Comparison of ENCODE assay signal across 8 cellular contexts in the genomic region with DNA sequence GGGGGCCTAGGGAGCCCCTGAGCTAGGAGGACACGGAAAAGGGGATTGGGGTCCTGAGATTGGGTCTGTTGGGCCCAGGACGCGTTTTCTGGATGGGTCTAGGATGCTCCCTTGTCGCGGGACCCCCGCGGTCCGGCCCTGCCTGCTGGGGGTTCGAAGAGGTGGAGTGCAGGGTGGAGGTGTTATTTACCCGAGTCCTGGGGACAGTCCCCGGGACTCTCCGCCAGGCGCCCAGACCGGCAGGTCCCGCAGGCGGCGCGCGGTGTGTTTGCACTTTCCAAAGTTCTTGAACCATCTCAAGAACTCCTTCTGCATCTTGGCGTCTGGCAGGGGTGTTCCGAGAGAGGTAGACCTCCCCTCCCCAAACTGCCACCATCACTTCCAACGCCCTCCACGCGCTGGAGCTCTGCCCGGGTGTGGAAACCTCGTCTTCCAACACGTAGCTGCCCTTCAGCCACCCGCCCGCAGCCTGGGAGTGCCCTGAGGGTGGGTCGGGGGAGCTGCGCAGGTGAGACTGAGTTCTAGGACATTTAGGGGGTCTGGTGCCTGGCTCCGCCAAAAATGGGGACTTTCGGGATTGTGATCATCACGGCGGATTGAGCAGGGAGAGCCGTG. TPM values are rescaled to one million over a fixed set of nuclear protein-coding genes. Genes with fewer than 3 reads are reported as not detected.
DNase-seq lines count a peak whose midpoint lies in the region; ATAC-seq and TF ChIP-seq lines count a peak whose summit lies in the region.

No MANE protein-coding gene starts in this region.

- H3K36me3 Mint-ChIP-seq in natural killer cell: no peaks in the 10 kb centered on the region

- WGBS in esophagus squamous epithelium, 2 donors: 0% methylated on average over 15 to 21 of the region's 36 CpGs

- H3K27ac ChIP-seq in HUES48 (ENCODE audit: low read depth, low read length): peak overlapping the region; percentile 88
- H3K27ac ChIP-seq in esophagus squamous epithelium: peak overlapping the region; percentile 93 to 98 (median 95)

- H3K4me1 Mint-ChIP-seq in natural killer cell: peaks cover 14 to 25% of the 10 kb centered on the region in 2 donors

- intact Hi-C loops in esophagus squamous epithelium (cut with DNase I) (loop anchor here (5.0 kb wide), 2 partner anchors 208 to 268 kb away; no protein-coding TSS in a partner anchor), natural killer cell (cut with micrococcal nuclease) (no loop called here)

- peak overlapping the region; percentile 8 to 71 for H3K27ac Mint-ChIP-seq in natural killer cell

- H3K27me3 ChIP-seq in HUES48 (ENCODE audit: control insufficient read depth, insufficient read depth, low read length) (peaks cover 24% of the 10 kb centered on the region), esophagus squamous epithelium (peaks cover 0 to 16% (median 0%) of the 10 kb centered on the region in 4 donors)

- 0 out of 2 replicates have a peak, but pooled peaks cover 3% of the 10 kb centered on the region for H3K36me3 ChIP-seq in HUES48 (ENCODE audit: control insufficient read depth, insufficient read depth, low read length)
- peaks cover 0 to 12% (median 0%) of the 10 kb centered on the region in 3 donors for H3K36me3 ChIP-seq in esophagus squamous epithelium

- H3K4me3 Mint-ChIP-seq in natural killer cell: peak overlapping the region; percentile 85

- DNase-seq in NCI-H1417 (lab: John Stamatoyannopoulos, UW) (peak in 2 of 3 experiments; percentile 59 to 63), NCI-H1417 treated with DMSO at 0.1 percent for 48 hours (lab: John Stamatoyannopoulos, UW) (no peak), esophagus squamous epithelium (lab: John Stamatoyannopoulos, UW) (no peak), natural killer cell (peak; percentile 31), GOT3 (lab: John Stamatoyannopoulos, UW) (no peak), SKM-1 (lab: John Stamatoyannopoulos, UW; ENCODE audit: unreplicated experiment) (no peak)
- DNase-seq in activated CD8-positive, alpha-beta memory T cell treated with anti-CD3 and anti-CD28 coated beads for 48 hours (ENCODE audit: low read depth in 2 of 3, low spot score in 2 of 3): peak in 2 of 3 experiments; percentile 7 to 25

- no peaks in the 10 kb centered on the region for H3K9me3 ChIP-seq in HUES48 (ENCODE audit: control insufficient read depth, insufficient read depth, low read length)
- no peaks in the 10 kb centered on the region for H3K9me3 ChIP-seq in esophagus squamous epithelium

- H3K27me3 Mint-ChIP-seq in natural killer cell (ENCODE audit: low read depth in 2 of 2): peaks cover 55 to 73% of the 10 kb centered on the region in 2 donors

- H3K4me1 ChIP-seq in HUES48 (ENCODE audit: control insufficient read depth, insufficient read depth, low read length): peaks cover 51% of the 10 kb centered on the region
- peaks cover 24 to 91% (median 31%) of the 10 kb centered on the region in 3 donors for H3K4me1 ChIP-seq in esophagus squamous epithelium

- H3K4me3 ChIP-seq in HUES48 (ENCODE audit: low read depth, low read length) (peak overlapping the region; percentile 80), esophagus squamous epithelium (peak overlapping the region; percentile 56 to 90 (median 75))

- no peaks in the 10 kb centered on the region for H3K9me3 Mint-ChIP-seq in natural killer cell

- TF ChIP-seq CTCF in esophagus squamous epithelium (IDR thresholded peaks at IDR 0.05): peak in 2 of 6 experiments; percentile 9 to 42
- no peak for TF ChIP-seq CTCF in natural killer cell (IDR thresholded peaks at IDR 0.05)

- H3K9ac ChIP-seq in HUES48 (ENCODE audit: low read depth, low read length): peak overlapping the region; percentile 61

- TF ChIP-seq POLR2A in esophagus squamous epithelium (IDR thresholded peaks at IDR 0.05): no peak

- peak; percentile 58 to 64 (median 58) for ATAC-seq in natural killer cell

RNA-seq across cellular contexts. Expression of a gene that starts 0.6 kb away (rescaled TPM):
- 100 to 1,000 TPM in 2 of 4 donors, 10 to 100 TPM in 2; 21.7 to 171 (median 86.8) TPM for total RNA-seq in esophagus squamous epithelium
- total RNA-seq in natural killer cell: not detected

RNA-seq across cellular contexts. Expression of a gene that starts 25.9 kb away (rescaled TPM):
- 10 to 100 TPM; 31.8 to 85.3 (median 73.4) TPM for total RNA-seq in esophagus squamous epithelium
- 1 to 10 TPM in 1 of 3 donors, not detected in 2; 1.9 TPM for total RNA-seq in natural killer cell

Comparison
In these comparisons a context has a peak if more than half of its experiments do, and no peak if none do; other contexts are left out.
1. DNase-seq: peak in NCI-H1417 (2 of 3), activated CD8-positive, alpha-beta memory T cell treated with anti-CD3 and anti-CD28 coated beads for 48 hours (2 of 3) and natural killer cell (single experiment); none in NCI-H1417 treated with DMSO at 0.1 percent for 48 hours (single experiment), esophagus squamous epithelium (single experiment), GOT3 (single experiment) and SKM-1 (single experiment).
2. RNA of a gene that starts 0.6 kb away (total RNA-seq): 21.7 to 171 TPM in esophagus squamous epithelium; not detected in natural killer cell; every median in the first group is over 10 times any median in the second.
3. RNA of a gene that starts 25.9 kb away (total RNA-seq): 31.8 to 85.3 TPM in esophagus squamous epithelium; 1.9 TPM in natural killer cell; every median in the first group is over 10 times any median in the second.